1 cellular context compared by ENCODE assay signal in genomic region chr13:33453911-33454310, GRCh38.
TF ChIP-seq lines count a peak whose summit lies in the region.

No MANE protein-coding gene starts in this region.

TF ChIP-seq in IMR-90, 13 proteins besides CTCF, POLR2A, EP300 and RAD21 (continued from another document):
- TF ChIP-seq MAFK (IDR thresholded peaks at IDR 0.05; ENCODE audit: low read depth, low read length) = no peak
- TF ChIP-seq RCOR1 (IDR thresholded peaks at IDR 0.05; ENCODE audit: insufficient replicate concordance, low read length) = no peak
- TF ChIP-seq SMC3 (IDR thresholded peaks at IDR 0.05; ENCODE audit: low read depth, low read length) = no peak
- TF ChIP-seq MXI1 (IDR thresholded peaks at IDR 0.05; ENCODE audit: borderline replicate concordance, low read depth, low read length) = no peak
- no peak for TF ChIP-seq ELK1 (IDR thresholded peaks at IDR 0.05; ENCODE audit: borderline replicate concordance, low read depth, low read length)
TF ChIP-seq in IMR-90: peak in this region for 0.
